Comparison of ENCODE assay signal across 9 cellular contexts in the genomic region with DNA sequence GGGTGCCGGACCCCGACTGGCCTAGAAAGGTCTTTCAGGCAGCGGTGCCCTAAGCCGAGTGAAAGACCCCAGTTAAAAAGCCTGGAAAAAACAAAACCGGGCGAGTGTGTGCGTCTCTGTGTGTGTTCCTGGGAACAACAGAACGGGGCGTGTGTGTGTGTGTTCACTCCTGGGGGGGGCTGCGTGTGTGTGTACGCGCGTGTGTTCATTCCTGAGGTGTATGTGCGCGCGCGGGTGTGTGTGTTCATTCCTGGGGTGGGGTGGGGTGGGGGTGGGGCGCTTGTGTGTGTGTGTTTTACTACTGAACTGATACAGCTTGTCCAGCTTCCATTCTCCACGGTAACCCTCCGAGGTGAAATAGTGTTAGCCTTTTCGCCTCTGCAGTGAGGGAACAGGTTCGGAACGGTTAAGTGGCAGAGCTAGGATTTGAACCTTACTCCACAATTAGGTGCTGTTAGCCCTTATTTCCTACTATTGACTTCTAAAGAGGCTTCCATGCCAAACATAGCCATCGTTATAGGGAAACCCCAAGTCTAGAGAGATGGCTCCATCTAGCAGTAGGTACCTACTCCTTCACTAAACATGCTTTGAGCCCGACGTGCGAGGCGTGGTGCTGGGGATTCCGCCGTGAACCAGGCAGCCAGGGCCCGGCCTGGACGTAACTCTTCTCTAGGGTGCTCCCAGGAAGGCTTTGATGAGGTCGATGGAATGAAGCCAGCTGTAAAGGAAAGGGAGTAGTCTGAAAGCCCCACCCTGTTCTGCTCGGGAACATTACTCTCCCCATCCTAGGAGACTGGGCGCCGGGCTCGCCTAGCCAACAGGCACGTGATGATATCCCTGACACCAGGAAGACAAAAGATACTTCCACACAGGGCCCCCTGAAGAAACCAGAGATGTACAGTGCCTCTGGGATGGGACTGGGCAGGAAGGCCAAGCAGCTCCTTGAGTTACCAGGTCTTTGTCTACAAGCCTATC. TPM values are rescaled to one million over a fixed set of nuclear protein-coding genes. Genes with fewer than 3 reads are reported as not detected.
DNase-seq lines count a peak whose midpoint lies in the region; ATAC-seq, FAIRE-seq and TF ChIP-seq lines count a peak whose summit lies in the region.
"Had no signal": no experiment of that assay in that cellular context is flagged by ENCODE, and none has a peak within 500 bp of the region (broad histone marks: within the 10 kb centered on the region; RNA-seq: fewer than 3 reads in every experiment).

No MANE protein-coding gene starts in this region.

- H3K9me2 ChIP-seq in MM.1S (replicated peaks; ENCODE audit: insufficient read depth, low read length) = no peaks in the 10 kb centered on the region

- no peak overlapping the region for H3K56ac ChIP-seq in H1 (replicated peaks; ENCODE audit: insufficient read length, low read depth, low read length)

- peak overlapping the region; percentile 99 for H3K9ac ChIP-seq in MM.1S (ENCODE audit: low read length)
- peak overlapping the region; percentile 89 to 96 (median 94) for H3K9ac ChIP-seq in H1 (replicated peaks in 1 of 4; ENCODE audit: extremely low read depth in 1 of 4, low read depth in 3 of 4, low read length in 3 of 4)

- TF ChIP-seq EP300 in H1 (IDR thresholded peaks at IDR 0.05; ENCODE audit: borderline replicate concordance in 1 of 2, low read depth in 2 of 2, low read length in 2 of 2) (no peak), tibial nerve (IDR thresholded peaks at IDR 0.05) (no peak)

- in situ Hi-C loops in Caki2 (cut with HindIII; ENCODE audit: low pct_unique_long_range_greater_than_20kb, low sequenced_read_pairs) = no loop called here

- no peaks in the 10 kb centered on the region for H3K9me3 ChIP-seq in MM.1S (replicated peaks; ENCODE audit: insufficient read depth, low read length)
- H3K9me3 ChIP-seq in H1 (ENCODE audit: insufficient read depth in 2 of 2, low read depth in 1 of 2, low read length in 1 of 2) = no peaks in the 10 kb centered on the region
- no peaks in the 10 kb centered on the region for H3K9me3 ChIP-seq in mesodermal cell (ENCODE audit: control insufficient read depth, low read length)
- no peaks in the 10 kb centered on the region for H3K9me3 ChIP-seq in tibial nerve

- H3K79me1 ChIP-seq in H1 (ENCODE audit: low read depth, low read length) = no peaks in the 10 kb centered on the region; the same call in 1 of the 2 replicates

- H3K4me3 ChIP-seq in MM.1S (ENCODE audit: low read length) (peak overlapping the region; percentile 72), H1 (ENCODE audit: extremely low read depth in 1 of 4, insufficient read depth in 2 of 4, low read depth in 3 of 4, low read length in 4 of 4) (peak overlapping the region; percentile 63 to 95 (median 84)), mesodermal cell (ENCODE audit: extremely low read depth, insufficient read depth, low read length, poor library complexity, severe bottlenecking) (peak overlapping the region; percentile 98), tibial nerve (peak overlapping the region; percentile 78 to 93 (median 86))

- H3K4me1 ChIP-seq in MM.1S (ENCODE audit: low read length) = peaks cover 9% of the 10 kb centered on the region
- peaks cover 0 to 3% (median 0%) of the 10 kb centered on the region in 4 experiments; a peak in 4 of 7 replicates for H3K4me1 ChIP-seq in H1 (replicated peaks in 1 of 4; ENCODE audit: control insufficient read depth in 3 of 4, insufficient read depth in 4 of 4, low read length in 3 of 4)
- no peaks in the 10 kb centered on the region for H3K4me1 ChIP-seq in mesodermal cell (ENCODE audit: control insufficient read depth, insufficient read depth, low read length, poor library complexity, severe bottlenecking)
- H3K4me1 ChIP-seq in tibial nerve = peaks cover 0 to 43% (median 22%) of the 10 kb centered on the region in 4 donors

- peak overlapping the region; percentile 64 for H2BK12ac ChIP-seq in H1 (ENCODE audit: low read depth, low read length)

- peak overlapping the region; percentile 95 for H3K4ac ChIP-seq in H1 (replicated peaks; ENCODE audit: insufficient read length, low read depth, low read length)

- ATAC-seq in GM19455 (IDR thresholded peaks at IDR 0.05; ENCODE audit: unreplicated experiment) = peak; percentile 38
- ATAC-seq in HG03439 (IDR thresholded peaks at IDR 0.05; ENCODE audit: unreplicated experiment) = no peak

- peak overlapping the region; percentile 76 for H4K91ac ChIP-seq in H1 (replicated peaks; ENCODE audit: insufficient read length, low read length)

- peaks cover 3% of the 10 kb centered on the region for H3K23me2 ChIP-seq in H1 (ENCODE audit: low read depth, low read length)

- peak overlapping the region; percentile 49; the same call in 1 of the 2 replicates for H3K18ac ChIP-seq in H1 (ENCODE audit: extremely low read depth, low read length)

- no peak overlapping the region for H3K23ac ChIP-seq in H1 (ENCODE audit: insufficient read length)

- WGBS in H1 (ENCODE audit: extremely low coverage in 1 of 2, insufficient coverage in 1 of 2, insufficient read length in 1 of 2, insufficient replicate concordance in 2 of 2, low coverage in 1 of 2, low lambda C conversion rate in 2 of 2, missing lambda C conversion rate in 1 of 2), 2 experiments = 34% methylated on average over 38 of the region's 38 CpGs; no CpG with 5 or more reads in 1 of the 2 experiments
- WGBS in mesodermal cell (ENCODE audit: insufficient coverage in 2 of 2), 2 experiments = 39 to 46% methylated on average over 18 to 24 of the region's 38 CpGs
- WGBS in tibial nerve, 2 donors = 12 to 20% methylated on average over 33 to 35 of the region's 38 CpGs

- H3K27me3 ChIP-seq in MM.1S (replicated peaks; ENCODE audit: insufficient read depth, low read length) (no peaks in the 10 kb centered on the region), H1 (replicated peaks in 1 of 4; ENCODE audit: control insufficient read depth in 3 of 4, extremely low read depth in 1 of 4, insufficient read depth in 3 of 4, low read length in 3 of 4) (no peaks in the 10 kb centered on the region), tibial nerve (no peaks in the 10 kb centered on the region)

- H3K79me2 ChIP-seq in MM.1S (ENCODE audit: low read length) (peaks cover 40% of the 10 kb centered on the region), H1 (ENCODE audit: control insufficient read depth in 1 of 2, insufficient read depth in 2 of 2, low read length in 2 of 2) (peaks cover 14 to 34% of the 10 kb centered on the region in 2 experiments)

- peak; percentile 14 to 82 for TF ChIP-seq POLR2A in H1 (IDR thresholded peaks at IDR 0.05; ENCODE audit: control extremely low read depth in 1 of 2, low read depth in 2 of 2, low read length in 2 of 2)
- TF ChIP-seq POLR2A in tibial nerve (IDR thresholded peaks at IDR 0.05) = peak in 1 of 2 donors; percentile 29

- no peak for TF ChIP-seq RAD21 in H1 (IDR thresholded peaks at IDR 0.05 in 1 of 2, conservative IDR thresholded peaks at IDR 0.05 in 1 of 2; ENCODE audit: low read depth in 2 of 2, low read length in 2 of 2)

- H2AFZ ChIP-seq in MM.1S (ENCODE audit: low read length) = peak overlapping the region; percentile 45
- H2AFZ ChIP-seq in H1 (ENCODE audit: low read length) = peak overlapping the region; percentile 89

- peaks cover 15% of the 10 kb centered on the region for H3F3A ChIP-seq in MM.1S (ENCODE audit: insufficient read depth, low read length)

- H3K36me3 ChIP-seq in MM.1S (replicated peaks; ENCODE audit: insufficient read depth, low read length) (0 out of 2 replicates have a peak, but pooled peaks cover under 1% of the 10 kb centered on the region), H1 (ENCODE audit: control insufficient read depth in 2 of 4, insufficient read depth in 4 of 4, low read length in 3 of 4) (peaks cover 0 to 6% (median 1%) of the 10 kb centered on the region in 4 experiments; a peak in 2 of 8 replicates), mesodermal cell (ENCODE audit: control insufficient read depth, insufficient read depth, low read length) (peaks cover 16% of the 10 kb centered on the region), tibial nerve (peaks cover 0 to 11% (median 0%) of the 10 kb centered on the region in 3 donors)

- no peak for TF ChIP-seq CTCF in MM.1S (IDR thresholded peaks at IDR 0.05; ENCODE audit: low read length)
- no peak for TF ChIP-seq CTCF in H1 (IDR thresholded peaks at IDR 0.05; ENCODE audit: control extremely low read depth in 1 of 3, insufficient read depth in 1 of 3, low read depth in 1 of 3, low read length in 3 of 3)
- TF ChIP-seq CTCF in tibial nerve (IDR thresholded peaks at IDR 0.05) = no peak

- no peak overlapping the region for H3K14ac ChIP-seq in H1 (ENCODE audit: insufficient read length)

- H4K20me1 ChIP-seq in MM.1S (ENCODE audit: insufficient read depth, low read length) = peaks cover 15% of the 10 kb centered on the region
- peaks cover 2 to 8% of the 10 kb centered on the region in 2 experiments for H4K20me1 ChIP-seq in H1 (replicated peaks in 1 of 2; ENCODE audit: control insufficient read depth in 1 of 2, insufficient read depth in 2 of 2, low read length in 2 of 2)

- H2BK5ac ChIP-seq in H1 (ENCODE audit: low read depth, low read length) = peak overlapping the region; percentile 95

- H4K5ac ChIP-seq in H1 (ENCODE audit: insufficient read length, low read depth, low read length) = peak overlapping the region; percentile 46

- H2BK120ac ChIP-seq in H1 (replicated peaks; ENCODE audit: low read depth, low read length) = no peak overlapping the region

- FAIRE-seq in H1 (lab: Jason Lieb, UNC) = no peak
- FAIRE-seq: colon had no signal

- H2AK5ac ChIP-seq in H1 (ENCODE audit: low read depth, low read length) = peak overlapping the region; percentile 94

- CTCF ChIA-PET in H1 (lab: Charles Lee; ENCODE audit: partially characterized antibody) = interaction anchor here (0.5 to 2.2 kb wide), 7 partner anchors 11 to 410 kb away, joined by 3 to 8 read pairs (median 3); partner anchors contain the start of gene PPP2CA

- H4K8ac ChIP-seq in H1 (ENCODE audit: extremely low read depth, insufficient read depth, low read length) = peak overlapping the region; percentile 93; the same call in 1 of the 2 replicates

- H3K4me2 ChIP-seq in MM.1S (ENCODE audit: low read depth, low read length) = peak overlapping the region; percentile 58
- H3K4me2 ChIP-seq in H1 (ENCODE audit: insufficient read depth in 1 of 2, low read depth in 2 of 2, low read length in 2 of 2) = peak overlapping the region; percentile 90 to 93

- peak; percentile 76 for DNase-seq in Caki2 (ENCODE audit: low read depth)
- DNase-seq in MM.1S = peak; percentile 64
- DNase-seq in SW 1271 (lab: John Stamatoyannopoulos, UW) = peak; percentile 37 to 89
- DNase-seq in H1 (ENCODE audit: low read depth in 1 of 2, low spot score in 2 of 2) = peak in 1 of 2 experiments; percentile 15
- peak; percentile 55 to 67 for DNase-seq in tibial nerve (ENCODE audit: low spot score in 2 of 2)

- no peak overlapping the region; the same call in 1 of the 2 replicates for H2BK20ac ChIP-seq in H1 (ENCODE audit: low read length)

- POLR2A ChIA-PET in H1 (lab: Charles Lee; ENCODE audit: partially characterized antibody) = interaction anchor here (0.5 to 4.9 kb wide), 46 partner anchors 9 to 471 kb away, joined by 3 to 58 read pairs (median 6); partner anchors contain the start of genes PPP2CA, SEC24A, TCF7 and UBE2B

- H3K27ac ChIP-seq in MM.1S (ENCODE audit: low read length) = peak overlapping the region; percentile 96
- H3K27ac ChIP-seq in H1 (ENCODE audit: low read depth, low read length) = peak overlapping the region; percentile 95
- peak overlapping the region; percentile 100 for H3K27ac ChIP-seq in mesodermal cell (ENCODE audit: low read depth, low read length, severe bottlenecking)
- H3K27ac ChIP-seq in tibial nerve = peak overlapping the region; percentile 97 to 100 (median 100)

- peak overlapping the region; percentile 12; the same call in 1 of the 2 replicates for H2BK15ac ChIP-seq in H1 (ENCODE audit: low read length)

RNA-seq across cellular contexts. Expression of gene SKP1, which starts 0.7 kb away (rescaled TPM):
- 616 and 685 TPM in 2 replicates for total RNA-seq in Caki2 (2014; rRNA removed; shearing (Covaris generic); ENCODE audit: low replicate concordance)
- total RNA-seq in H1 (2021; fragmentation: NEBNext Ultra II Directional; extraction: Animal tissue kit (Norgen Biotek cat#: 25700)) = 326 and 332 TPM in 2 replicates
- polyA plus RNA-seq in H1 (2011; rRNA removed) = 86.4 and 163 TPM in 2 replicates
- 268 TPM for polyA plus RNA-seq in H1 (2011; cell fraction: cytosol; rRNA removed)
- polyA plus RNA-seq in H1 (2011; cell fraction: nucleus; rRNA removed) = 62.2 TPM
- 368 to 573 TPM (median 403 TPM) in 4 replicates for polyA plus RNA-seq in H1 (2012, experiment 1 of 2)
- polyA plus RNA-seq in H1 (2012, experiment 2 of 2) = 106 TPM
- 502 TPM for polyA plus RNA-seq in H1 (2013, experiment 1 of 2)
- polyA plus RNA-seq in H1 (2013, experiment 2 of 2) = 505 TPM
- 126 and 158 TPM in 2 replicates for polyA minus RNA-seq in H1 (2011; rRNA and poly(A)+ RNA removed)
- polyA minus RNA-seq in H1 (2011; cell fraction: cytosol; rRNA and poly(A)+ RNA removed) = 107 TPM
- polyA minus RNA-seq in H1 (2011; cell fraction: nucleus; rRNA and poly(A)+ RNA removed) = 64.5 TPM
- polyA plus RNA-seq in mesodermal cell (2013, experiment 1 of 2) = 672 TPM
- polyA plus RNA-seq in mesodermal cell (2013, experiment 2 of 2) = 691 TPM
- total RNA-seq in tibial nerve = 100 to 1,000 TPM; 173 to 311 (median 209) TPM

RNA-seq across cellular contexts. Expression of gene PPP2CA, which starts 48.4 kb away (rescaled TPM):
- total RNA-seq in Caki2 (2014; rRNA removed; shearing (Covaris generic); ENCODE audit: low replicate concordance) = 177 and 285 TPM in 2 replicates
- 205 and 211 TPM in 2 replicates for total RNA-seq in H1 (2021; fragmentation: NEBNext Ultra II Directional; extraction: Animal tissue kit (Norgen Biotek cat#: 25700))
- 75.0 and 105 TPM in 2 replicates for polyA plus RNA-seq in H1 (2011; rRNA removed)
- polyA plus RNA-seq in H1 (2011; cell fraction: cytosol; rRNA removed) = 208 TPM
- 72.2 TPM for polyA plus RNA-seq in H1 (2011; cell fraction: nucleus; rRNA removed)
- polyA plus RNA-seq in H1 (2012, experiment 1 of 2) = 191 to 217 TPM (median 207 TPM) in 4 replicates
- 8.6 TPM for polyA plus RNA-seq in H1 (2012, experiment 2 of 2)
- polyA plus RNA-seq in H1 (2013, experiment 1 of 2) = 48.5 TPM
- polyA plus RNA-seq in H1 (2013, experiment 2 of 2) = 48.1 TPM
- polyA minus RNA-seq in H1 (2011; rRNA and poly(A)+ RNA removed) = 123 and 127 TPM in 2 replicates
- 137 TPM for polyA minus RNA-seq in H1 (2011; cell fraction: cytosol; rRNA and poly(A)+ RNA removed)
- 47.4 TPM for polyA minus RNA-seq in H1 (2011; cell fraction: nucleus; rRNA and poly(A)+ RNA removed)
- 210 TPM for polyA plus RNA-seq in mesodermal cell (2013, experiment 1 of 2)
- 180 TPM for polyA plus RNA-seq in mesodermal cell (2013, experiment 2 of 2)
- 100 to 1,000 TPM in 3 of 4 donors, 10 to 100 TPM in 1; 42.8 to 227 (median 149) TPM for total RNA-seq in tibial nerve
